Comparison of ENCODE assay signal across 8 cellular contexts in the genomic region with DNA sequence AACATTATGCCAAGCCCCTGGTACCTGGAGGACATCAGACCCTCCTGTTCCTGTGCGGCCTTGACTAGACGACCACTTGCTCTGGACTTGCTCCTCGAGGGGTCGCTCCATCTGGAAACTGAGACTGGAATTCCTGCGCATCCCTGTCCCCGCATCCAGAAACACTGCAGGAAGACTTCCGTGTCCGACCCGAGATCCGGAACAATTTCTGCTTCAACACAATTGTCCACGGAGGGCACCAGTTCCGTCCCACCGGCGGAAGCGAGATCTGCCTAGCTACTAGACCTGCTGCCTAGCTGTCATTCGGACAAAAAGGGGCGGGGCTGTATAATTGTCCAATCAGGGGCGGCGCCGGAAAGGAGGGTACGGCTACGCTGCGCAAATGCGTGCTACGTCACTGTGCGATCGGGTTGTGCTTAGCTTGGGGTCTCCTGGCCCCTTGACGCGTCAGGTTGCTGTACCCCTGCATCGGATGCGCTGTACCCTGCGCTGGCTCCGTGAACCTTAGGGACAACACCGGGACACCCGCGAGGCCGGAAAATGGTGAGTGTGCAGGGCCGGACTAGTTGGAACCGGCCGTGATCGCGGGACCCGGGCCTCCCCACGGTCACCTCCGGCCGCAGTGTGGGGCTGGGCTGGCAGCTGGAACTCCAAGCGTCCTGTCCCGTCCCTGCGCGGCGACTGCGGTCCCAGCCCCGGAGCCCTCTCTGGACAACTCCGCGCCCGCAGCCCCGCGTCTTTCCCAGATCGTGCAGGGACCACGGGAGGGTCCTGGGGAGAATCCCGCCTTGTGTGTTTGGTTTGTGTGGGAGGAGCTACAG. TPM values are rescaled to one million over a fixed set of nuclear protein-coding genes. Genes with fewer than 3 reads are reported as not detected.
DNase-seq lines count a peak whose midpoint lies in the region; TF ChIP-seq lines count a peak whose summit lies in the region.

Gene ZNF490 (minus strand): TSS at position 274 of the 821 bp plus-strand sequence. CDS start 133 bp downstream, at position 141.
Gene ZNF791 (plus strand): TSS at position 381 of the 821 bp plus-strand sequence. CDS start 160 bp downstream, at position 541.

- H3K27ac ChIP-seq in GM23248 (peak within 1 kb of the TSS; percentile 93), esophagus squamous epithelium (peak within 1 kb of the TSS; percentile 99 to 100 (median 100)), muscle layer of duodenum (ENCODE audit: low read length) (peak within 1 kb of the TSS; percentile 97)

- no peaks in the 10 kb centered on the region; the same call in 1 of the 2 replicates for H4K20me1 ChIP-seq in GM23248 (ENCODE audit: insufficient read depth)

- 1% methylated on average over 60 of the region's 61 CpGs for WGBS in GM23248 (ENCODE audit: low coverage in 1 of 2, low lambda C conversion rate in 2 of 2, missing lambda C conversion rate in 2 of 2), 2 experiments
- 0 to 1% methylated on average over 10 to 16 of the region's 61 CpGs for WGBS in esophagus squamous epithelium, 2 donors

- H3K27me3 ChIP-seq in GM23248 (replicated peaks; ENCODE audit: insufficient read depth) (no peaks in the 10 kb centered on the region), esophagus squamous epithelium (no peaks in the 10 kb centered on the region), muscle layer of duodenum (ENCODE audit: low read depth, low read length) (no peaks in the 10 kb centered on the region)

- peaks cover 81% of the 10 kb centered on the region for H3K79me2 ChIP-seq in GM23248 (ENCODE audit: insufficient read depth)

- H3K9me2 ChIP-seq in GM23248 (ENCODE audit: insufficient read depth), result no peaks in the 10 kb centered on the region

- in situ Hi-C loops in GM23248 (cut with MboI), result no loop called here

- peaks cover 10% of the 10 kb centered on the region for H3K4me1 ChIP-seq in GM23248 (ENCODE audit: insufficient read depth)
- peaks cover 11 to 58% (median 12%) of the 10 kb centered on the region in 3 donors for H3K4me1 ChIP-seq in esophagus squamous epithelium
- H3K4me1 ChIP-seq in muscle layer of duodenum (ENCODE audit: control insufficient read depth in 1 of 2, insufficient read depth in 2 of 2, low read length in 2 of 2), result peaks cover 0 to 38% of the 10 kb centered on the region in 2 donors

- peak; percentile 98 for DNase-seq in DMS79 treated with DMSO at 0.1 percent for 48 hours (lab: John Stamatoyannopoulos, UW)
- peak; percentile 100 for DNase-seq in GM23248
- peak; percentile 99 for DNase-seq in Kasumi-1 (lab: John Stamatoyannopoulos, UW)
- peak; percentile 98 for DNase-seq in RKO (ENCODE audit: low spot score)
- DNase-seq in activated T-helper 1 cell treated with Interleukin-2 at 50 U/mL for 16 hours (ENCODE audit: low read depth), result peak; percentile 88
- peak; percentile 88 for DNase-seq in esophagus squamous epithelium (lab: John Stamatoyannopoulos, UW)
- DNase-seq in stimulated activated CD8-positive, alpha-beta memory T cell treated with anti-CD3 and anti-CD28 coated beads, Interleukin-7, amount 100 ng/mL, for 24 hours (ENCODE audit: low read depth), result peak; percentile 93

- H3K4me3 ChIP-seq in GM23248, result peak within 1 kb of the TSS; percentile 91
- H3K4me3 ChIP-seq in esophagus squamous epithelium, result peak within 1 kb of the TSS; percentile 96 to 100 (median 100)
- peak within 1 kb of the TSS; percentile 76 to 100 for H3K4me3 ChIP-seq in muscle layer of duodenum (ENCODE audit: low read depth in 1 of 2, low read length in 2 of 2)

- H3K9me3 ChIP-seq in GM23248 (ENCODE audit: low read depth), result no peaks in the 10 kb centered on the region
- no peaks in the 10 kb centered on the region for H3K9me3 ChIP-seq in esophagus squamous epithelium
- no peaks in the 10 kb centered on the region for H3K9me3 ChIP-seq in muscle layer of duodenum (ENCODE audit: control insufficient read depth in 1 of 2, low read length in 2 of 2)

- intact Hi-C loops in esophagus squamous epithelium (cut with DNase I), result no loop called here

- peak in 1 of 6 experiments; percentile 14 for TF ChIP-seq CTCF in esophagus squamous epithelium (IDR thresholded peaks at IDR 0.05)

- H3K36me3 ChIP-seq in GM23248 (ENCODE audit: low read depth) (peaks cover 5% of the 10 kb centered on the region), esophagus squamous epithelium (peaks cover 0 to 65% (median 8%) of the 10 kb centered on the region in 3 donors), muscle layer of duodenum (ENCODE audit: control insufficient read depth in 1 of 2, insufficient read depth in 2 of 2, low read length in 2 of 2) (peaks cover 5 to 20% of the 10 kb centered on the region in 2 donors)

- H3F3A ChIP-seq in GM23248 (ENCODE audit: insufficient read depth), result peaks cover 11% of the 10 kb centered on the region

- peak within 1 kb of the TSS; percentile 98 for H3K9ac ChIP-seq in GM23248

- peak within 1 kb of the TSS; percentile 93 for H3K4me2 ChIP-seq in GM23248 (ENCODE audit: unreplicated experiment)

- peak within 1 kb of the TSS; percentile 99 for H2AFZ ChIP-seq in GM23248

- peak in 3 of 4 donors; percentile 84 to 93 (median 89) for TF ChIP-seq POLR2A in esophagus squamous epithelium (IDR thresholded peaks at IDR 0.05)

RNA-seq across cellular contexts. Expression of gene ZNF490, which starts in this region (rescaled TPM):
- total RNA-seq in GM23248 (2014; rRNA removed; shearing (Covaris generic)), result 4.0 and 11.8 TPM in 2 replicates
- polyA plus RNA-seq in GM23248 (2016; fragmentation: Nextera tagmentation; extraction: Ambion mirVana), result 2.6 and 2.7 TPM in 2 replicates
- total RNA-seq in esophagus squamous epithelium, result 1 to 10 TPM; 2.5 to 6.7 (median 4.2) TPM

RNA-seq across cellular contexts. Expression of gene ZNF791, which starts in this region (rescaled TPM):
- total RNA-seq in GM23248 (2014; rRNA removed; shearing (Covaris generic)), result 11.6 and 11.9 TPM in 2 replicates
- 12.6 and 14.5 TPM in 2 replicates for polyA plus RNA-seq in GM23248 (2016; fragmentation: Nextera tagmentation; extraction: Ambion mirVana)
- total RNA-seq in esophagus squamous epithelium, result 10 to 100 TPM in 3 of 4 donors, 1 to 10 TPM in 1; 8.6 to 19.5 (median 13.0) TPM

Comparison
In these comparisons a context has a peak if more than half of its experiments do, and no peak if none do; other contexts are left out.
1. Peak in every context shown above with its lines: DNase-seq, H3K4me3 ChIP-seq and H3K27ac ChIP-seq.